In the genomic region with DNA sequence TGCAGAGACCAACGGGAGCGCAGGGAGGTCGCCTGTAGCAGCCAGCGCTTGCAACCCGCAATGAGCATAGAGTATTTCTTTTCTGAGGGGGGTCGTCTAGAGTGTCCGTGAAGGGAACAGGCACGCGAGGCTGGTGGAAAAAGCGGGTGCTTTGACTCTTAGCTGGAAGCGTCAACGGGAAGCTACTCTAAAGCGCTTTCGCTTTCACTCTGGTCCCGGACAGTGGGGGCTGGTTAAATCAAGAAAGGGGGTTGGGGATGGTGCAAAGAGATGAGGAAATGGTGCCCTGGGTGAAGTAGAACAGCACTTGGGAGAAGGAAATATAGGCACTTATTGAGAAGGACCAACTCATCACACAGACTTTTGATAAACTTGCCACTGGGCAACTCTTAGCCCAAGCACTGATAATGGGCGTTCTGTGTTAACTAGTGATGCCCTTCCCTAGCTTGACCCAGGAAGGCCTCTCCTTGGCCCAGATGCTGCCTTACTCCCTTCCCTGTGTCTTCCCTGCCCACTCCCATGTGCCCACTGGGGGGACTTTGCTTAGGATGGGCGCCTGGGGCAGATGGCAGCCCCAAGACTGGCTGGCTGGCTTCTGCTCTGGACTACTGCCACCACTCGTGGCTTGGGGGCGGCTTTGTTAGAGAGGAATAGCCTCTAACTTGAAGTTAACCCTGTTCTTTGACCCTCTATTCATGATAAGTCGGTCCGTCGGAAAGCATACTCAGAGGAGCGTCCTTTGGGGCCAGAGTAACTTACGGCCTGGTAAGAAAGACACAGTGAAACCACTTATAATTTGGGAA, we compare ENCODE assay signal across 8 cellular contexts. TPM values are rescaled to one million over a fixed set of nuclear protein-coding genes. Genes with fewer than 3 reads are reported as not detected.
DNase-seq lines count a peak whose midpoint lies in the region; ATAC-seq, FAIRE-seq and TF ChIP-seq lines count a peak whose summit lies in the region.

No MANE protein-coding gene starts in this region.

- H2AFZ ChIP-seq in astrocyte (ENCODE audit: low read depth, low read length): peak overlapping the region; percentile 99

- H3K36me3 Mint-ChIP-seq in astrocyte (ENCODE audit: low read depth, unreplicated experiment): peaks cover 29% of the 10 kb centered on the region

- H3K9ac ChIP-seq in astrocyte (ENCODE audit: low read length) (peak overlapping the region; percentile 88), skeletal muscle satellite cell (ENCODE audit: low read depth, low read length) (peak overlapping the region; percentile 78)

- peak overlapping the region; percentile 63 for H3K27ac ChIP-seq in RWPE2 (ENCODE audit: poor library complexity, severe bottlenecking)
- no peak overlapping the region for H3K27ac ChIP-seq in astrocyte (ENCODE audit: low read depth, low read length)

- H3K4me1 Mint-ChIP-seq in astrocyte (ENCODE audit: low read depth, unreplicated experiment): peaks cover 11% of the 10 kb centered on the region

- H3K4me2 ChIP-seq in astrocyte (ENCODE audit: low read length): peak overlapping the region; percentile 99
- H3K4me2 ChIP-seq in skeletal muscle satellite cell (ENCODE audit: low read length): peak overlapping the region; percentile 94

- ATAC-seq in HG02852 (IDR thresholded peaks at IDR 0.05; ENCODE audit: unreplicated experiment) (peak; percentile 14), RWPE2 (ENCODE audit: low read depth) (no peak)

- peak; percentile 67 for DNase-seq in GM13976 (ENCODE audit: low spot score)
- DNase-seq in RWPE2 (ENCODE audit: low spot score): no peak
- DNase-seq in astrocyte (ENCODE audit: low read depth): no peak
- peak; percentile 36 to 65 for DNase-seq in hippocampal formation (lab: John Stamatoyannopoulos, UW)
- no peak for DNase-seq in kidney glomerular epithelial cell (lab: John Stamatoyannopoulos, UW)
- no peak for DNase-seq in NCI-H128 (lab: John Stamatoyannopoulos, UW; ENCODE audit: unreplicated experiment)

- no peak for FAIRE-seq in astrocyte (lab: Jason Lieb, UNC)

- in situ Hi-C loops in GM13976 (cut with MboI; ENCODE audit: low sequenced_read_pairs, unreplicated experiment): no loop called here

- H3K36me3 ChIP-seq in RWPE2 (ENCODE audit: low read depth) (peaks cover 21% of the 10 kb centered on the region), astrocyte (ENCODE audit: insufficient read depth, low read length) (no peaks in the 10 kb centered on the region), skeletal muscle satellite cell (ENCODE audit: insufficient read depth, low read length) (peaks cover 9% of the 10 kb centered on the region)

- no peak for TF ChIP-seq CTCF in GM13976 (IDR thresholded peaks at IDR 0.05; ENCODE audit: borderline replicate concordance, control extremely low read depth, extremely low read depth, insufficient read depth, missing control alignments)
- TF ChIP-seq CTCF in RWPE2 (IDR thresholded peaks at IDR 0.05; ENCODE audit: poor library complexity, severe bottlenecking): no peak
- no peak for TF ChIP-seq CTCF in astrocyte (IDR thresholded peaks at IDR 0.05; ENCODE audit: insufficient read depth, low read depth, low read length)

- H3K4me1 ChIP-seq in RWPE2 (ENCODE audit: insufficient read depth, poor library complexity, severe bottlenecking) (no peaks in the 10 kb centered on the region), astrocyte (ENCODE audit: insufficient read depth, low read length) (peaks cover 8% of the 10 kb centered on the region), skeletal muscle satellite cell (ENCODE audit: control insufficient read depth, insufficient read depth, low read length) (peaks cover 15% of the 10 kb centered on the region)

- no peaks in the 10 kb centered on the region for H3K27me3 ChIP-seq in RWPE2 (ENCODE audit: insufficient read depth, poor library complexity, severe bottlenecking)
- peaks cover 5% of the 10 kb centered on the region for H3K27me3 ChIP-seq in astrocyte (ENCODE audit: insufficient read depth, low read length)
- H3K27me3 ChIP-seq in skeletal muscle satellite cell (ENCODE audit: control insufficient read depth, insufficient read depth, low read length): peaks cover 16% of the 10 kb centered on the region

- H3K79me2 ChIP-seq in astrocyte (ENCODE audit: insufficient read depth, low read length): peaks cover 10% of the 10 kb centered on the region

- no peaks in the 10 kb centered on the region for H4K20me1 ChIP-seq in astrocyte (ENCODE audit: insufficient read depth, low read length)

- H3K9me3 ChIP-seq in RWPE2 (ENCODE audit: severe bottlenecking): no peaks in the 10 kb centered on the region
- H3K9me3 ChIP-seq in astrocyte (ENCODE audit: insufficient read depth, low read depth, low read length): no peaks in the 10 kb centered on the region
- H3K9me3 ChIP-seq in skeletal muscle satellite cell (replicated peaks; ENCODE audit: low read length): no peaks in the 10 kb centered on the region

- peak overlapping the region; percentile 84 for H3K27ac Mint-ChIP-seq in astrocyte (ENCODE audit: unreplicated experiment)

- H3K4me3 Mint-ChIP-seq in astrocyte (ENCODE audit: unreplicated experiment): peak overlapping the region; percentile 96

- H3K9me3 Mint-ChIP-seq in astrocyte (ENCODE audit: unreplicated experiment): peaks cover 2% of the 10 kb centered on the region

- H3K4me3 ChIP-seq in RWPE2 (ENCODE audit: severe bottlenecking) (peak overlapping the region; percentile 55), astrocyte (ENCODE audit: insufficient read depth, low read depth, low read length) (peak overlapping the region; percentile 92), skeletal muscle satellite cell (ENCODE audit: low read length) (peak overlapping the region; percentile 94)

- H3K27me3 Mint-ChIP-seq in astrocyte (ENCODE audit: low read depth, unreplicated experiment): peaks cover 35% of the 10 kb centered on the region

RNA-seq across cellular contexts. Expression of gene PSMB9, which starts 0.6 kb away (rescaled TPM):
- total RNA-seq in astrocyte: 34.1 and 42.8 TPM in 2 replicates
- 3.3 and 10.1 TPM in 2 replicates for total RNA-seq in skeletal muscle satellite cell (2012; rRNA removed)

RNA-seq across cellular contexts. Expression of gene TAP1, which starts 1.1 kb away (rescaled TPM):
- 135 and 160 TPM in 2 replicates for total RNA-seq in astrocyte
- 25.8 and 28.9 TPM in 2 replicates for total RNA-seq in skeletal muscle satellite cell (2012; rRNA removed)

RNA-seq across cellular contexts. Expression of gene PSMB8, which starts 10.7 kb away (rescaled TPM):
- 45.5 and 57.5 TPM in 2 replicates for total RNA-seq in astrocyte
- total RNA-seq in skeletal muscle satellite cell (2012; rRNA removed): 31.0 and 40.1 TPM in 2 replicates

RNA-seq across cellular contexts. Expression of gene TAP2, which starts 16.0 kb away (rescaled TPM):
- total RNA-seq in astrocyte: 118 and 121 TPM in 2 replicates
- 11.7 and 13.3 TPM in 2 replicates for total RNA-seq in skeletal muscle satellite cell (2012; rRNA removed)

RNA-seq across cellular contexts. Expression of gene HLA-DOB, which starts 37.8 kb away (rescaled TPM):
- total RNA-seq in astrocyte: 0.20 and 0.79 TPM in 2 replicates
- 0.22 and 1.3 TPM in 2 replicates for total RNA-seq in skeletal muscle satellite cell (2012; rRNA removed)

Comparison
In these comparisons a context has a peak if more than half of its experiments do, and no peak if none do; other contexts are left out.
1. DNase-seq: peak in GM13976 (single experiment) and hippocampal formation (2 of 2); none in RWPE2 (single experiment), astrocyte (single experiment), kidney glomerular epithelial cell (single experiment) and NCI-H128 (single experiment).
2. Peak in every context shown above with its lines, with median percentiles within 50 percentile points of each other: H3K4me3 ChIP-seq.